1 cellular context compared by ENCODE assay signal in genomic region chr16:14307059-14307531, GRCh38.
TF ChIP-seq lines count a peak whose summit lies in the region.

No MANE protein-coding gene starts in this region.

TF ChIP-seq in HepG2, 621 proteins besides CTCF, POLR2A, EP300 and RAD21 (continued from another document and continues in another):
- TF ChIP-seq ZNF598 (CRISPR knock-in tag; IDR thresholded peaks at IDR 0.05; ENCODE audit: borderline replicate concordance) (0 out of 2 replicates have a peak, but pooled peaks have one; percentile 3), ZNF142 (CRISPR knock-in tag; IDR thresholded peaks at IDR 0.05) (no peak), XRCC5 (optimal IDR thresholded peaks at IDR 0.05; ENCODE audit: low read length) (no peak), MAZ (IDR thresholded peaks at IDR 0.05; ENCODE audit: borderline replicate concordance, low read depth, low read length) (no peak), MAZ (CRISPR knock-in tag; IDR thresholded peaks at IDR 0.05; ENCODE audit: low read depth) (no peak), ATF2 (CRISPR knock-in tag; IDR thresholded peaks at IDR 0.05) (no peak), ZBTB21 (CRISPR knock-in tag; IDR thresholded peaks at IDR 0.05) (no peak), NFAT5 (CRISPR knock-in tag; IDR thresholded peaks at IDR 0.05) (no peak), ZNF337 (CRISPR knock-in tag; IDR thresholded peaks at IDR 0.05; ENCODE audit: borderline replicate concordance, low read depth) (0 out of 2 replicates have a peak, but pooled peaks have one; percentile 17), ZMAT5 (CRISPR knock-in tag; IDR thresholded peaks at IDR 0.05; ENCODE audit: borderline replicate concordance, low read depth) (no peak), ZNF740 (CRISPR knock-in tag; IDR thresholded peaks at IDR 0.05) (no peak), ZGPAT (CRISPR knock-in tag; IDR thresholded peaks at IDR 0.05) (no peak), CENPX (CRISPR knock-in tag; IDR thresholded peaks at IDR 0.05) (no peak), ZFP41 (CRISPR knock-in tag; IDR thresholded peaks at IDR 0.05; ENCODE audit: borderline replicate concordance) (no peak), CSRNP2 (CRISPR knock-in tag; conservative IDR thresholded peaks at IDR 0.05; ENCODE audit: low read depth) (no peak), YEATS2 (CRISPR knock-in tag; IDR thresholded peaks at IDR 0.05; ENCODE audit: borderline replicate concordance) (no peak), ZNF607 (CRISPR knock-in tag; IDR thresholded peaks at IDR 0.05; ENCODE audit: borderline replicate concordance) (no peak), ZNF639 (CRISPR knock-in tag; conservative IDR thresholded peaks at IDR 0.05) (no peak), RXRB (CRISPR knock-in tag; IDR thresholded peaks at IDR 0.05; ENCODE audit: borderline replicate concordance) (no peak), ZNF510 (CRISPR knock-in tag; IDR thresholded peaks at IDR 0.05; ENCODE audit: low read depth) (no peak), DDIT3 (CRISPR knock-in tag; IDR thresholded peaks at IDR 0.05) (no peak), ZNF562 (CRISPR knock-in tag; IDR thresholded peaks at IDR 0.05; ENCODE audit: borderline replicate concordance) (no peak), TERF1 (CRISPR knock-in tag; IDR thresholded peaks at IDR 0.05) (no peak), ZSCAN12 (CRISPR knock-in tag; IDR thresholded peaks at IDR 0.05) (no peak), ZNF879 (CRISPR knock-in tag; IDR thresholded peaks at IDR 0.05) (no peak), ZNF205 (CRISPR knock-in tag; IDR thresholded peaks at IDR 0.05) (no peak), ZNF121 (CRISPR knock-in tag; IDR thresholded peaks at IDR 0.05) (no peak), MTA3 (CRISPR knock-in tag; IDR thresholded peaks at IDR 0.05) (no peak), GATAD1 (CRISPR knock-in tag; IDR thresholded peaks at IDR 0.05) (no peak), AGO1 (IDR thresholded peaks at IDR 0.05; ENCODE audit: low read depth, low read length, poor library complexity, severe bottlenecking) (no peak), MLX (CRISPR knock-in tag; IDR thresholded peaks at IDR 0.05) (no peak), ELF3 (CRISPR knock-in tag; IDR thresholded peaks at IDR 0.05) (no peak), ZNF513 (CRISPR knock-in tag; conservative IDR thresholded peaks at IDR 0.05) (no peak), MAF1 (CRISPR knock-in tag; IDR thresholded peaks at IDR 0.05; ENCODE audit: borderline replicate concordance) (no peak)
